ENCODE assay signal across 8 cellular contexts in the genomic region with DNA sequence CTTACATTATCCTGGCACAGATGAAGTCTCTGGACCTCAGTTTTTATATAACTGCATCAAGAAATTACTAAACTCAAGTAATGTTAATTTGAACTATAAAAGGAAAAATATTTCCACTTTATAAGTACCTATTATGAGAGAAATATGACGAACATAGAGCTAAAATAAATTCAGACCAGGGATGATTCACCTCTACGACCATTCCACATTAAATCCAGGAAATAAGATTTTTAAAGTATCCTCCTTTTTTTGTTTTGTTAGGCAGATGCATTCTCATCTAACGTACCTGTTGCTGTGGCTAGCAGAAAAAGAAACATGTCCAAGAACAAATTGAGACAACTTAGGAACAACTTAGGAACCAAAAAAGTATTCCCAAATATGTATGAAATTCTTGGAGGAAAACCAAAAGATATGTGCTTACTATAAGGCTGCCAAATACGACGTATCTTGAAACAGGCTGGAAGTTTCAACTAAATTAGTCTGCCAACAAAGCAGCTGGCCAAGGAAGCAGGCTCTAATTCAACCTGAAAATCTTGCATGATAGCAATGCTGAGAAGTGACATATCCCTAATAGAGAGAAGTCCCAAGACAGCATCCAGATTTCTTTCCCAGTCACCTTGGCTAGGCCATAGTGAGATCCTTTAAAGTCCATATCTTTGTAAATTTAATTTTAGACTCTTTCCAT. TPM values are rescaled to one million over a fixed set of nuclear protein-coding genes. Genes with fewer than 3 reads are reported as not detected.
DNase-seq lines count a peak whose midpoint lies in the region; ATAC-seq and TF ChIP-seq lines count a peak whose summit lies in the region.

No MANE protein-coding gene starts in this region.

- peaks cover 0 to 23% (median 6%) of the 10 kb centered on the region in 4 donors for H3K36me3 ChIP-seq in transverse colon

- H3K9me3 ChIP-seq in transverse colon = no peaks in the 10 kb centered on the region

- no peak for DNase-seq in activated naive CD4-positive, alpha-beta T cell treated with anti-CD3 and anti-CD28 coated beads for 36 hours
- DNase-seq in activated naive CD4-positive, alpha-beta T cell treated with Interleukin-2 at 50 U/mL for 16 hours = no peak
- DNase-seq in astrocyte of the spinal cord (ENCODE audit: low read depth, low spot score) = peak; percentile 47
- no peak for DNase-seq in immature natural killer cell
- no peak for DNase-seq in transverse colon
- DNase-seq in stimulated activated CD4-positive, alpha-beta T cell treated with anti-CD3 and anti-CD28 coated beads, Interleukin-4, amount 100 ng/mL, for 1 hour = no peak

- H3K36me3 Mint-ChIP-seq in activated naive CD4-positive, alpha-beta T cell treated with anti-CD3 and anti-CD28 coated beads for 36 hours (ENCODE audit: low read depth) = peaks cover 21% of the 10 kb centered on the region
- H3K36me3 Mint-ChIP-seq in immature natural killer cell = peaks cover 10 to 20% (median 14%) of the 10 kb centered on the region in 3 donors

- peaks cover 7 to 21% (median 12%) of the 10 kb centered on the region in 4 donors for H3K4me1 ChIP-seq in transverse colon

- TF ChIP-seq CTCF in astrocyte of the spinal cord (IDR thresholded peaks at IDR 0.05; ENCODE audit: low read depth, low read length) (no peak), transverse colon (IDR thresholded peaks at IDR 0.05) (no peak)

- TF ChIP-seq POLR2A in transverse colon (IDR thresholded peaks at IDR 0.05) = no peak

- peaks cover 55% of the 10 kb centered on the region for H3K4me1 Mint-ChIP-seq in activated naive CD4-positive, alpha-beta T cell treated with anti-CD3 and anti-CD28 coated beads for 36 hours (ENCODE audit: low read depth)
- peaks cover 48 to 80% of the 10 kb centered on the region in 2 donors for H3K4me1 Mint-ChIP-seq in immature natural killer cell

- in situ Hi-C loops in astrocyte of the spinal cord (cut with HindIII; ENCODE audit: low sequenced_read_pairs) (no loop called here), transverse colon (cut with MboI; ENCODE audit: low pct_ligation_motif_present in 1 of 4, low pct_unique_long_range_greater_than_20kb in 1 of 4, low sequenced_read_pairs in 3 of 4) (no loop called here)

- CTCF ChIA-PET in activated naive CD4-positive, alpha-beta T cell treated with anti-CD3 and anti-CD28 coated beads for 36 hours (lab: Charles Lee) = interaction anchor here (0.7 to 1.3 kb wide), 6 partner anchors 16 to 146 kb away, joined by 3 to 7 read pairs (median 3); partner anchors contain the start of gene SPTY2D1

- WGBS in transverse colon (ENCODE audit: low coverage in 1 of 2), 2 donors = 31 to 45% methylated on average over 5 of the region's 5 CpGs

- no peak for ATAC-seq in GM18907 (IDR thresholded peaks at IDR 0.05; ENCODE audit: unreplicated experiment)
- ATAC-seq in GM19328 (IDR thresholded peaks at IDR 0.05; ENCODE audit: unreplicated experiment) = no peak

- no peaks in the 10 kb centered on the region for H3K27me3 Mint-ChIP-seq in activated naive CD4-positive, alpha-beta T cell treated with anti-CD3 and anti-CD28 coated beads for 36 hours (ENCODE audit: low read depth)
- H3K27me3 Mint-ChIP-seq in immature natural killer cell (ENCODE audit: low read depth in 3 of 3) = peaks cover 0 to 9% (median 6%) of the 10 kb centered on the region in 3 donors

- no peaks in the 10 kb centered on the region for H3K9me3 Mint-ChIP-seq in activated naive CD4-positive, alpha-beta T cell treated with anti-CD3 and anti-CD28 coated beads for 36 hours
- H3K9me3 Mint-ChIP-seq in immature natural killer cell = no peaks in the 10 kb centered on the region

- peak overlapping the region; percentile 47 for H3K4me3 Mint-ChIP-seq in activated naive CD4-positive, alpha-beta T cell treated with anti-CD3 and anti-CD28 coated beads for 36 hours
- H3K4me3 Mint-ChIP-seq in immature natural killer cell = peak overlapping the region; percentile 77 to 89 (median 84)

- H3K27me3 ChIP-seq in transverse colon = no peaks in the 10 kb centered on the region

- H3K4me3 ChIP-seq in astrocyte of the spinal cord (ENCODE audit: low read depth, low read length) (no peak overlapping the region), transverse colon (no peak overlapping the region)

- peak overlapping the region; percentile 36 to 53 (median 46) for H3K27ac ChIP-seq in transverse colon

- H3K27ac Mint-ChIP-seq in activated naive CD4-positive, alpha-beta T cell treated with anti-CD3 and anti-CD28 coated beads for 36 hours = peak overlapping the region; percentile 41
- peak overlapping the region; percentile 68 to 96 (median 90) for H3K27ac Mint-ChIP-seq in immature natural killer cell

- intact Hi-C loops in activated naive CD4-positive, alpha-beta T cell treated with anti-CD3 and anti-CD28 coated beads for 36 hours (cut with micrococcal nuclease) = loop anchor here (1.0 to 5.0 kb wide), 2 partner anchors 51 to 226 kb away; partner anchors contain the start of gene LDHA
- intact Hi-C loops in transverse colon (cut with DNase I; ENCODE audit: low total_unique reads) = no loop called here

- no peak for TF ChIP-seq EP300 in transverse colon (IDR thresholded peaks at IDR 0.05; ENCODE audit: low read depth)

RNA-seq across cellular contexts. Expression of gene SPTY2D1, which starts 15.7 kb away (rescaled TPM):
- total RNA-seq in activated naive CD4-positive, alpha-beta T cell treated with anti-CD3 and anti-CD28 coated beads for 36 hours = 10 to 100 TPM; 13.9 to 15.0 TPM
- 10 to 100 TPM in 2 of 3 donors, 1 to 10 TPM in 1; 7.8 to 20.7 (median 15.3) TPM for polyA plus RNA-seq in immature natural killer cell
- total RNA-seq in transverse colon = 10 to 100 TPM in 3 of 4 donors, 1 to 10 TPM in 1; 8.2 to 18.4 (median 16.4) TPM

RNA-seq across cellular contexts. Expression of gene MISFA, which starts 18.9 kb away (rescaled TPM):
- 1 to 10 TPM in 1 of 2 experiments, under 1 TPM in 1; 0.67 to 1.0 TPM for total RNA-seq in activated naive CD4-positive, alpha-beta T cell treated with anti-CD3 and anti-CD28 coated beads for 36 hours
- polyA plus RNA-seq in immature natural killer cell = 1 to 10 TPM in 1 of 3 donors, under 1 TPM in 2; 0.24 to 1.0 (median 0.38) TPM
- total RNA-seq in transverse colon = 1 to 10 TPM in 1 of 4 donors, under 1 TPM in 1, not detected in 2; 0.40 to 2.0 TPM

RNA-seq across cellular contexts. Expression of gene UEVLD, which starts 29.9 kb away (rescaled TPM):
- total RNA-seq in activated naive CD4-positive, alpha-beta T cell treated with anti-CD3 and anti-CD28 coated beads for 36 hours = 1 to 10 TPM; 8.9 to 9.2 TPM
- polyA plus RNA-seq in immature natural killer cell = 10 to 100 TPM; 18.1 to 22.4 (median 20.7) TPM
- total RNA-seq in transverse colon = 10 to 100 TPM; 11.2 to 40.3 (median 25.3) TPM
